ENCODE assay signal across 9 cellular contexts in the genomic region with DNA sequence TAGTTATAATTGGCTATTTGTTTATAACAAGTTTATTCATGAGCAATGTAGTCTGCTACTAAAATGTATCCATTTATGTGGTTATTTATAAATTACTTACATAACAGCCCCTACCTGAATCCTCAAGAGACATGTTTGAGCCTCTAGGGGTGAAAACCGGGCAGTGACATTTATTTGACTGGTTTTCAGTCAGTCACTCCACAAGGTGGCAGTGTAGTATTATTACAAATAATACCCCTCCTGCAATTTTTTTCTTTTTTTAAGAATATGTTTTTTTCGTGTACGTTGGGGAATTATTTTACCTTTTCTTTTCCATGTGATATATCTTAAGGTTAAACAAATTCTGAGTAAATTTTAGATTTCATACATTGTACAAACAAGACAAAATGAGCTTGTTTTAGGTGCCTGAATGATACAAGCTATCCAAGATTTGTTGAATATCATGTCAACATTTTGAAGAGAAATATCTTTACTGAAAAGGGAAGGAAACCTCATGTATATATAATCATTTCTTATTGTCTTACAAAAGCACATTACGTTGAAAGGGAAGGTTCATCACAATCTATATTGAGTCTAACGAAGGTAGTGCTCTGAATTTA.
DNase-seq lines count a peak whose midpoint lies in the region; ATAC-seq and TF ChIP-seq lines count a peak whose summit lies in the region.
"Had no signal": no experiment of that assay in that cellular context is flagged by ENCODE, and none has a peak within 500 bp of the region (broad histone marks: within the 10 kb centered on the region; RNA-seq: fewer than 3 reads in every experiment).

No MANE protein-coding gene starts in this region.

- no peaks in the 10 kb centered on the region for H3K36me3 Mint-ChIP-seq in activated CD8-positive, alpha-beta memory T cell treated with anti-CD3 and anti-CD28 coated beads, Interleukin-2, amount 10 ng/mL, durations not matched to agents 7 days and 5 days

- ATAC-seq in DND-41 (ENCODE audit: insufficient read depth, low read depth) (peak; percentile 62), HCT116 (no peak)
- ATAC-seq in activated CD8-positive, alpha-beta memory T cell treated with anti-CD3 and anti-CD28 coated beads, Interleukin-2, amount 10 ng/mL, durations not matched to agents 7 days and 5 days = no peak

- POLR2A ChIA-PET in HCT116 (lab: Charles Lee) (no interaction called here), OCI-LY7 (lab: Charles Lee) (no interaction called here)

- no peaks in the 10 kb centered on the region for H3K9me3 Mint-ChIP-seq in activated CD8-positive, alpha-beta memory T cell treated with anti-CD3 and anti-CD28 coated beads, Interleukin-2, amount 10 ng/mL, durations not matched to agents 7 days and 5 days (ENCODE audit: low read depth)

- CTCF ChIA-PET in HCT116 (lab: Charles Lee) (no interaction called here), OCI-LY7 (lab: Charles Lee; ENCODE audit: unreplicated experiment) (no interaction called here)
- CTCF ChIA-PET in activated CD8-positive, alpha-beta memory T cell treated with anti-CD3 and anti-CD28 coated beads, Interleukin-2, amount 10 ng/mL, durations not matched to agents 7 days and 5 days (lab: Charles Lee) = no interaction called here

- TF ChIP-seq CTCF in DND-41 (IDR thresholded peaks at IDR 0.05; ENCODE audit: borderline replicate concordance, extremely low read depth, low read length, poor library complexity, severe bottlenecking) (peak; percentile 69), HCT116 (IDR thresholded peaks at IDR 0.05 in 2 of 3, conservative IDR thresholded peaks at IDR 0.05 in 1 of 3; ENCODE audit: borderline replicate concordance in 1 of 3, insufficient read depth in 1 of 3, low read depth in 2 of 3, low read length in 2 of 3) (peak in 2 of 3 experiments; percentile 17 to 35; a peak in 1 of 6 replicates), OCI-LY7 (conservative IDR thresholded peaks at IDR 0.05; ENCODE audit: low read length) (peak; percentile 85), retinal pigment epithelial cell (conservative IDR thresholded peaks at IDR 0.05; ENCODE audit: low read depth, low read length) (peak; percentile 61)

- DNase-seq in DND-41 (peak; percentile 44), HCT116 (ENCODE audit: low read depth, low spot score) (peak; percentile 13), OCI-LY7 (ENCODE audit: low spot score) (peak; percentile 53), epithelial cell of prostate (ENCODE audit: low read depth, low spot score) (peak; percentile 3), retinal pigment epithelial cell (ENCODE audit: low read depth) (peak; percentile 24), NCI-H2227 treated with DMSO at 0.1 percent for 48 hours (lab: John Stamatoyannopoulos, UW) (no peak)
- no peak for DNase-seq in activated CD8-positive, alpha-beta memory T cell treated with anti-CD3 and anti-CD28 coated beads, Interleukin-2, amount 10 ng/mL, durations not matched to agents 7 days and 5 days
- no peak for DNase-seq in effector memory CD4-positive, alpha-beta T cell

- H3K4me1 Mint-ChIP-seq in activated CD8-positive, alpha-beta memory T cell treated with anti-CD3 and anti-CD28 coated beads, Interleukin-2, amount 10 ng/mL, durations not matched to agents 7 days and 5 days = no peaks in the 10 kb centered on the region

- H2AFZ ChIP-seq in DND-41 (ENCODE audit: low read depth, low read length) = no peak overlapping the region
- no peak overlapping the region for H2AFZ ChIP-seq in HCT116 (ENCODE audit: low read depth, low read length, poor library complexity, severe bottlenecking)
- no peak overlapping the region for H2AFZ ChIP-seq in OCI-LY7 (ENCODE audit: low read length)

- no peaks in the 10 kb centered on the region for H3K79me2 ChIP-seq in DND-41 (ENCODE audit: insufficient read depth, low read length)
- H3K79me2 ChIP-seq in HCT116 (ENCODE audit: insufficient read depth, low read length) = no peaks in the 10 kb centered on the region
- no peaks in the 10 kb centered on the region for H3K79me2 ChIP-seq in OCI-LY7 (ENCODE audit: insufficient read depth, low read depth, low read length)

- no peaks in the 10 kb centered on the region for H3K9me3 ChIP-seq in DND-41 (ENCODE audit: insufficient read depth, low read length, severe bottlenecking)
- H3K9me3 ChIP-seq in HCT116 (ENCODE audit: control insufficient read depth in 1 of 2, insufficient read depth in 1 of 2, low read depth in 1 of 2, low read length in 2 of 2) = peaks cover 0 to 7% of the 10 kb centered on the region in 2 experiments; a peak in 2 of 4 replicates
- no peaks in the 10 kb centered on the region for H3K9me3 ChIP-seq in OCI-LY7 (ENCODE audit: low read length)
- H3K9me3 ChIP-seq in effector memory CD4-positive, alpha-beta T cell (ENCODE audit: control insufficient read depth, low read length) = no peaks in the 10 kb centered on the region

- no peak overlapping the region for H3K4me3 Mint-ChIP-seq in activated CD8-positive, alpha-beta memory T cell treated with anti-CD3 and anti-CD28 coated beads, Interleukin-2, amount 10 ng/mL, durations not matched to agents 7 days and 5 days

- H3K4me1 ChIP-seq in DND-41 (ENCODE audit: insufficient read depth, low read length) (peaks cover 6% of the 10 kb centered on the region; the same call in 1 of the 2 replicates), HCT116 (ENCODE audit: control insufficient read depth in 1 of 2, insufficient read depth in 2 of 2, low read length in 2 of 2) (no peaks in the 10 kb centered on the region), OCI-LY7 (ENCODE audit: insufficient read depth, low read length, poor library complexity, severe bottlenecking) (no peaks in the 10 kb centered on the region)
- no peaks in the 10 kb centered on the region for H3K4me1 ChIP-seq in effector memory CD4-positive, alpha-beta T cell (ENCODE audit: control insufficient read depth, insufficient read depth, low read length, poor library complexity, severe bottlenecking)

- H3K9me2 ChIP-seq in HCT116 (ENCODE audit: insufficient read depth) (no peaks in the 10 kb centered on the region), OCI-LY7 (ENCODE audit: insufficient read depth, low read length) (no peaks in the 10 kb centered on the region)

- H3K36me3 ChIP-seq in DND-41 (ENCODE audit: insufficient read depth, low read length) (no peaks in the 10 kb centered on the region), HCT116 (ENCODE audit: control insufficient read depth in 1 of 2, insufficient read depth in 2 of 2, low read length in 2 of 2) (no peaks in the 10 kb centered on the region), OCI-LY7 (ENCODE audit: insufficient read depth, low read length) (no peaks in the 10 kb centered on the region)
- no peaks in the 10 kb centered on the region for H3K36me3 ChIP-seq in effector memory CD4-positive, alpha-beta T cell (ENCODE audit: control insufficient read depth, insufficient read depth, low read length)

- no peak overlapping the region for H3K27ac Mint-ChIP-seq in activated CD8-positive, alpha-beta memory T cell treated with anti-CD3 and anti-CD28 coated beads, Interleukin-2, amount 10 ng/mL, durations not matched to agents 7 days and 5 days

- BruUV-seq in HCT116 (replicated peaks; lab: Mats Ljungman, UMichigan) (no TSS peak), OCI-LY7 (replicated peaks; lab: Mats Ljungman, UMichigan) (no TSS peak)

- H3K27me3 ChIP-seq in DND-41 (ENCODE audit: insufficient read depth, low read length, poor library complexity) (no peaks in the 10 kb centered on the region), HCT116 (ENCODE audit: insufficient read depth, low read length) (no peaks in the 10 kb centered on the region)
- no peaks in the 10 kb centered on the region for H3K27me3 ChIP-seq in effector memory CD4-positive, alpha-beta T cell (replicated peaks; ENCODE audit: control insufficient read depth, insufficient read depth, low read length, poor library complexity, severe bottlenecking)

- no peak for TF ChIP-seq RAD21 in HCT116 (IDR thresholded peaks at IDR 0.05; ENCODE audit: low read depth)

- intact Hi-C loops in HCT116 (cut with micrococcal nuclease) = no loop called here
- intact Hi-C loops in OCI-LY7 (cut with micrococcal nuclease; ENCODE audit: unreplicated experiment) = no loop called here

- H3K27me3 Mint-ChIP-seq in activated CD8-positive, alpha-beta memory T cell treated with anti-CD3 and anti-CD28 coated beads, Interleukin-2, amount 10 ng/mL, durations not matched to agents 7 days and 5 days = no peaks in the 10 kb centered on the region

- H3K9ac ChIP-seq in DND-41 (ENCODE audit: low read depth, low read length) (no peak overlapping the region), HCT116 (ENCODE audit: low read length) (no peak overlapping the region)

- H3K4me3 ChIP-seq in DND-41 (ENCODE audit: low read depth in 1 of 2, low read length in 2 of 2) (no peak overlapping the region), HCT116 (replicated peaks in 1 of 2; ENCODE audit: low read depth in 1 of 2, low read length in 2 of 2) (no peak overlapping the region), OCI-LY7 (ENCODE audit: low read depth, low read length, poor library complexity, severe bottlenecking) (no peak overlapping the region), retinal pigment epithelial cell (ENCODE audit: low read length) (no peak overlapping the region)
- no peak overlapping the region for H3K4me3 ChIP-seq in effector memory CD4-positive, alpha-beta T cell (ENCODE audit: insufficient read depth, low read depth, low read length, poor library complexity, severe bottlenecking)
- H3K4me3 ChIP-seq: skin epidermis had no signal

- H3K4me2 ChIP-seq in DND-41 (ENCODE audit: insufficient read depth, low read length) (no peak overlapping the region), HCT116 (ENCODE audit: low read length) (no peak overlapping the region), OCI-LY7 (ENCODE audit: low read length) (no peak overlapping the region)

- no peak for TF ChIP-seq POLR2A in HCT116 (IDR thresholded peaks at IDR 0.05; ENCODE audit: borderline replicate concordance, extremely low read depth, insufficient read depth, insufficient read length)

- no peak overlapping the region for H3K27ac ChIP-seq in DND-41 (ENCODE audit: low read length)
- H3K27ac ChIP-seq in HCT116 (ENCODE audit: low read depth, low read length) = no peak overlapping the region
- no peak overlapping the region for H3K27ac ChIP-seq in OCI-LY7 (ENCODE audit: low read depth, low read length, poor library complexity, severe bottlenecking)
- no peak overlapping the region for H3K27ac ChIP-seq in epithelial cell of prostate
- no peak overlapping the region for H3K27ac ChIP-seq in effector memory CD4-positive, alpha-beta T cell (ENCODE audit: insufficient read depth, low read length, poor library complexity, severe bottlenecking)
- H3K27ac ChIP-seq: skin epidermis had no signal

- no peaks in the 10 kb centered on the region for H4K20me1 ChIP-seq in DND-41 (ENCODE audit: insufficient read depth, low read length)
- no peaks in the 10 kb centered on the region for H4K20me1 ChIP-seq in HCT116 (ENCODE audit: insufficient read depth)
- H4K20me1 ChIP-seq in OCI-LY7 (ENCODE audit: insufficient read depth, low read length) = no peaks in the 10 kb centered on the region

- RAD21 ChIA-PET in HCT116 (lab: Charles Lee; ENCODE audit: low non-redundant PET in 1 of 2, low total read pairs in 2 of 2, uncharacterized antibody in 2 of 2, unreplicated experiment in 2 of 2) = no interaction called here

TF ChIP-seq in HCT116, 20 proteins besides CTCF, POLR2A, EP300 and RAD21 (continues in another document):
- no peak for TF ChIP-seq JUND (IDR thresholded peaks at IDR 0.05)
- TF ChIP-seq SRF (IDR thresholded peaks at IDR 0.05; ENCODE audit: low read depth) = no peak
- no peak for TF ChIP-seq YY1 (IDR thresholded peaks at IDR 0.05; ENCODE audit: extremely low read depth, insufficient replicate concordance, low read depth, low read length)

Comparison
In these comparisons a context has a peak if more than half of its experiments do, and no peak if none do; other contexts are left out.
1. DNase-seq: peak in DND-41 (single experiment), HCT116 (single experiment), OCI-LY7 (single experiment), epithelial cell of prostate (single experiment) and retinal pigment epithelial cell (single experiment); none in NCI-H2227 treated with DMSO at 0.1 percent for 48 hours (single experiment), activated CD8-positive, alpha-beta memory T cell treated with anti-CD3 and anti-CD28 coated beads, Interleukin-2, amount 10 ng/mL, durations not matched to agents 7 days and 5 days (single experiment) and effector memory CD4-positive, alpha-beta T cell (0 of 3).
2. CTCF ChIP-seq: peak in every context shown above with its lines; median percentile 85 in OCI-LY7; 69 in DND-41; 61 in retinal pigment epithelial cell; 26 in HCT116.